ENCODE assay signal across 7 cellular contexts in genomic region chr9:17134396-17134842, GRCh38. TPM values are rescaled to one million over a fixed set of nuclear protein-coding genes. Genes with fewer than 3 reads are reported as not detected.
DNase-seq lines count a peak whose midpoint lies in the region; ATAC-seq and TF ChIP-seq lines count a peak whose summit lies in the region.

No MANE protein-coding gene starts in this region.

- H3K36me3 Mint-ChIP-seq in T-cell (no peaks in the 10 kb centered on the region), progenitor cell of endocrine pancreas (ENCODE audit: insufficient read depth) (no peaks in the 10 kb centered on the region)

- H3K36me3 ChIP-seq in HEK293 (ENCODE audit: control insufficient read depth in 2 of 2, insufficient read depth in 1 of 2, low read length in 2 of 2) = peaks cover 0 to 4% of the 10 kb centered on the region in 2 experiments; a peak in 2 of 3 replicates

- TF ChIP-seq CTCF in HEK293 (tag by site-specific recombination; IDR thresholded peaks at IDR 0.05) (no peak), progenitor cell of endocrine pancreas (IDR thresholded peaks at IDR 0.05; ENCODE audit: unreplicated experiment) (no peak)

- no peak for ATAC-seq in T-cell (replicated peaks in 1 of 4)

- H3K27ac Mint-ChIP-seq in T-cell = no peak overlapping the region
- H3K27ac Mint-ChIP-seq in progenitor cell of endocrine pancreas = peak overlapping the region; percentile 65

- H3K4me1 Mint-ChIP-seq in T-cell = peaks cover 0 to 11% (median 9%) of the 10 kb centered on the region in 3 donors
- peaks cover 4% of the 10 kb centered on the region for H3K4me1 Mint-ChIP-seq in progenitor cell of endocrine pancreas (ENCODE audit: low read depth)

- POLR2A ChIA-PET in HEK293 (lab: Yijun Ruan, JAX) = no interaction called here
- POLR2A ChIA-PET in T-cell (lab: Charles Lee) = no interaction called here

- DNase-seq in T-cell = no peak
- peak; percentile 56 for DNase-seq in foreskin melanocyte
- no peak for DNase-seq in progenitor cell of endocrine pancreas (ENCODE audit: low spot score, unreplicated experiment)
- no peak for DNase-seq in SKM-1 (lab: John Stamatoyannopoulos, UW; ENCODE audit: unreplicated experiment)
- DNase-seq in NCI-H128 (lab: John Stamatoyannopoulos, UW; ENCODE audit: unreplicated experiment) = no peak
- DNase-seq in activated CD4-positive, alpha-beta T cell treated with anti-CD3 and anti-CD28 coated beads for 1 hour = no peak

- peaks cover 9 to 20% of the 10 kb centered on the region in 2 donors for H3K27me3 Mint-ChIP-seq in T-cell
- peaks cover 9% of the 10 kb centered on the region for H3K27me3 Mint-ChIP-seq in progenitor cell of endocrine pancreas

- H3K4me3 Mint-ChIP-seq in T-cell (peak overlapping the region; percentile 52 to 70 (median 61)), progenitor cell of endocrine pancreas (ENCODE audit: low read depth) (peak overlapping the region; percentile 91)

- no peaks in the 10 kb centered on the region for H3K9me3 ChIP-seq in HEK293 (ENCODE audit: control insufficient read depth, insufficient read depth, low read depth, low read length)

- peak overlapping the region; percentile 85; the same call in 1 of the 2 replicates for H3K27ac ChIP-seq in HEK293 (ENCODE audit: extremely low read depth, low read depth, low read length)

- H3K9me3 Mint-ChIP-seq in T-cell = peaks cover 0 to 9% (median 0%) of the 10 kb centered on the region in 3 donors
- H3K9me3 Mint-ChIP-seq in progenitor cell of endocrine pancreas (ENCODE audit: low read depth) = no peaks in the 10 kb centered on the region

- no peaks in the 10 kb centered on the region for H3K4me1 ChIP-seq in HEK293 (ENCODE audit: control insufficient read depth, insufficient read depth, low read length)

- peak overlapping the region; percentile 99 for H3K4me3 ChIP-seq in HEK293 (ENCODE audit: low read depth, low read length)

- CTCF ChIA-PET in HEK293 (lab: Yijun Ruan, JAX) (interaction anchor here (0.7 to 1.8 kb wide), 2 partner anchors 17 to 18 kb away, joined by 3 to 9 read pairs; no protein-coding TSS in a partner anchor), T-cell (lab: Charles Lee) (no interaction called here)

TF ChIP-seq in HEK293, 187 proteins besides CTCF, POLR2A, EP300 and RAD21:
- TF ChIP-seq GFI1B (tag by site-specific recombination; IDR thresholded peaks at IDR 0.05) = no peak
- TF ChIP-seq ZNF76 (tag by site-specific recombination; IDR thresholded peaks at IDR 0.05; ENCODE audit: borderline replicate concordance, low read depth) = peak; percentile 61; the same call in 1 of the 2 replicates
- TF ChIP-seq ZXDB (tag by site-specific recombination; IDR thresholded peaks at IDR 0.05) = 0 out of 2 replicates have a peak, but pooled peaks have one; percentile 40
- 0 out of 2 replicates have a peak, but pooled peaks have one; percentile 12 for TF ChIP-seq BCL11A (tag by site-specific recombination; IDR thresholded peaks at IDR 0.05; ENCODE audit: low read depth)
- TF ChIP-seq KLF8 (tag by site-specific recombination; IDR thresholded peaks at IDR 0.05) = no peak
- TF ChIP-seq PRDM10 (tag by site-specific recombination; IDR thresholded peaks at IDR 0.05) = 0 out of 2 replicates have a peak, but pooled peaks have one; percentile 43
- TF ChIP-seq HOXA7 (CRISPR knock-in tag; IDR thresholded peaks at IDR 0.05; ENCODE audit: borderline replicate concordance) = no peak
- 0 out of 2 replicates have a peak, but pooled peaks have one; percentile 9 for TF ChIP-seq ZBTB17 (tag by site-specific recombination; IDR thresholded peaks at IDR 0.05)
- TF ChIP-seq ZNF518A (tag by site-specific recombination; conservative IDR thresholded peaks at IDR 0.05; ENCODE audit: low read depth) = 0 out of 2 replicates have a peak, but pooled peaks have one; percentile 37
- TF ChIP-seq ZFHX2 (tag by site-specific recombination; conservative IDR thresholded peaks at IDR 0.05) = peak; percentile 20; the same call in 1 of the 2 replicates
- TF ChIP-seq ZNF335 (tag by site-specific recombination; conservative IDR thresholded peaks at IDR 0.05) = peak; percentile 86
- TF ChIP-seq TRIM28 (IDR thresholded peaks at IDR 0.05; ENCODE audit: borderline replicate concordance, low read length) = peak; percentile 59; the same call in 1 of the 2 replicates
- TF ChIP-seq ZNF324 (tag by site-specific recombination; IDR thresholded peaks at IDR 0.05) = 0 out of 2 replicates have a peak, but pooled peaks have one; percentile 26

RNA-seq across cellular contexts. Expression of gene CNTLN, which starts 0.4 kb away (rescaled TPM):
- 1 to 10 TPM in 1 of 5 donors, under 1 TPM in 4; 0.08 to 1.1 (median 0.13) TPM for total RNA-seq in T-cell
- total RNA-seq in progenitor cell of endocrine pancreas = 7.8 and 8.9 TPM in 2 replicates
